ENCODE assay signal across 9 cellular contexts in the genomic region with DNA sequence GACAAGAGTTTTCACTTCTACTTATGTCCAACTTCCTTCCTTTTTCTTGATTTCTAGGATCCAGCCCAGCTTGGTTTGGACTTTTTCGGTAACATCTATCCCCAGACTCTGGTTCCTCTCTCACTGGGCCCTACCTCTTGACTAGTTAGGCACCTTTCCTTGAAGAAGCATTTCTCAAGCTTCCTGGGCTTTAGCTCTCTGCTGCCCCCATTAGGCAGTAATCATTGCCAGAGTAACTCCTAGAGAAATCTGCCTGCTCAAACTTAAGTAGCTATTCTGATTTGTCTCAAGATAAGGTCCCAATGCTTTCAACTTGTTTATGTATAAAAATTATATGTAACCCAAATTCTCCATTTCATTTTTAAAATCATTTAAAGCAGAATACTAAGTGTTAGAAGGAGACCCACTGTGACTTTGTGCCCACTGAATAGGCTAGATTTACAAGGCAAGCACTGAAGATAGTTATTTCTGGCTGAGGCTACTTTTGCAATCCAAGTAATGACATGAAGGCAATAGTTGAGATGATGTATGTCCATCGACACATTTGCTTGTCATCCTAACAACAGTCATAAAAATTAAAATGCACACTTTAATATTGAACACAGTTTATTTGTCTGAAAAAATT.
DNase-seq lines count a peak whose midpoint lies in the region; ATAC-seq, FAIRE-seq and TF ChIP-seq lines count a peak whose summit lies in the region.
"Had no signal": no experiment of that assay in that cellular context is flagged by ENCODE, and none has a peak within 500 bp of the region (broad histone marks: within the 10 kb centered on the region; RNA-seq: fewer than 3 reads in every experiment).

No MANE protein-coding gene starts in this region.

- DNase-seq in activated naive CD4-positive, alpha-beta T cell treated with anti-CD3 and anti-CD28 coated beads for 36 hours = peak; percentile 30
- DNase-seq in activated naive CD4-positive, alpha-beta T cell treated with anti-CD3 and anti-CD28 coated beads, Interleukin-2, amount 50 U/mL, for 16 hours = no peak
- peak; percentile 27 for DNase-seq in HK-2 (ENCODE audit: unreplicated experiment)
- DNase-seq in CD8-positive, alpha-beta memory T cell = no peak
- DNase-seq in gastrocnemius medialis = no peak

- H3K9me3 ChIP-seq in CD8-positive, alpha-beta memory T cell (ENCODE audit: low read length) = no peaks in the 10 kb centered on the region
- H3K9me3 ChIP-seq in gastrocnemius medialis = no peaks in the 10 kb centered on the region

- no peaks in the 10 kb centered on the region for H3K4me1 Mint-ChIP-seq in activated naive CD4-positive, alpha-beta T cell treated with anti-CD3 and anti-CD28 coated beads for 36 hours (ENCODE audit: low read depth)
- no peaks in the 10 kb centered on the region for H3K4me1 Mint-ChIP-seq in CD8-positive, alpha-beta memory T cell

- intact Hi-C loops in activated naive CD4-positive, alpha-beta T cell treated with anti-CD3 and anti-CD28 coated beads for 36 hours (cut with micrococcal nuclease) = no loop called here
- intact Hi-C loops in gastrocnemius medialis (cut with DNase I; ENCODE audit: low total_unique reads) = no loop called here

- in situ Hi-C loops in gastrocnemius medialis (cut with MboI; ENCODE audit: low sequenced_read_pairs in 4 of 4) = no loop called here

- H3K36me3 ChIP-seq in CD8-positive, alpha-beta memory T cell (ENCODE audit: insufficient read depth, low read length) = no peaks in the 10 kb centered on the region
- no peaks in the 10 kb centered on the region for H3K36me3 ChIP-seq in gastrocnemius medialis

- H3K27ac Mint-ChIP-seq in activated naive CD4-positive, alpha-beta T cell treated with anti-CD3 and anti-CD28 coated beads for 36 hours = no peak overlapping the region
- no peak overlapping the region for H3K27ac Mint-ChIP-seq in CD8-positive, alpha-beta memory T cell
- H3K27ac Mint-ChIP-seq: stimulated activated naive CD8-positive, alpha-beta T cell treated with anti-CD3 and anti-CD28 coated beads, Interleukin-15, Interleukin-2, amounts not matched to agents 100 ng/mL and 50 ng/mL, for 24 hours had no signal

- peak; percentile 41 for FAIRE-seq in islet of Langerhans (lab: Jason Lieb, UNC)

- no peak for TF ChIP-seq POLR2A in gastrocnemius medialis (IDR thresholded peaks at IDR 0.05)

- no peak for ATAC-seq in HG03097 (IDR thresholded peaks at IDR 0.05; ENCODE audit: low FRiP score, unreplicated experiment)
- no peak for ATAC-seq in gastrocnemius medialis

- TF ChIP-seq CTCF in VCaP (conservative IDR thresholded peaks at IDR 0.05) (peak; percentile 83), gastrocnemius medialis (IDR thresholded peaks at IDR 0.05 in 4 of 5, conservative IDR thresholded peaks at IDR 0.05 in 1 of 5) (peak in 1 of 5 experiments; percentile 35)

- no peaks in the 10 kb centered on the region for H3K36me3 Mint-ChIP-seq in activated naive CD4-positive, alpha-beta T cell treated with anti-CD3 and anti-CD28 coated beads for 36 hours (ENCODE audit: low read depth)
- H3K36me3 Mint-ChIP-seq in CD8-positive, alpha-beta memory T cell = no peaks in the 10 kb centered on the region

- H3K4me3 Mint-ChIP-seq in activated naive CD4-positive, alpha-beta T cell treated with anti-CD3 and anti-CD28 coated beads for 36 hours = no peak overlapping the region
- H3K4me3 Mint-ChIP-seq in CD8-positive, alpha-beta memory T cell = no peak overlapping the region
- H3K4me3 Mint-ChIP-seq: stimulated activated naive CD8-positive, alpha-beta T cell treated with anti-CD3 and anti-CD28 coated beads, Interleukin-15, Interleukin-2, amounts not matched to agents 100 ng/mL and 50 ng/mL, for 24 hours had no signal

- no peak overlapping the region for H3K4me3 ChIP-seq in CD8-positive, alpha-beta memory T cell (ENCODE audit: low read length)
- H3K4me3 ChIP-seq in gastrocnemius medialis = no peak overlapping the region

- peaks cover 7% of the 10 kb centered on the region for H3K27me3 Mint-ChIP-seq in activated naive CD4-positive, alpha-beta T cell treated with anti-CD3 and anti-CD28 coated beads for 36 hours (ENCODE audit: low read depth)
- H3K27me3 Mint-ChIP-seq in CD8-positive, alpha-beta memory T cell = no peaks in the 10 kb centered on the region

- H3K27me3 ChIP-seq in CD8-positive, alpha-beta memory T cell (ENCODE audit: insufficient read depth, low read length, poor library complexity, severe bottlenecking) = no peaks in the 10 kb centered on the region
- no peaks in the 10 kb centered on the region for H3K27me3 ChIP-seq in gastrocnemius medialis

- CTCF ChIA-PET in activated naive CD4-positive, alpha-beta T cell treated with anti-CD3 and anti-CD28 coated beads for 36 hours (lab: Charles Lee) = interaction anchor here (0.7 to 2.0 kb wide), 5 partner anchors 9 to 55 kb away, joined by 3 to 12 read pairs (median 5); no protein-coding TSS in a partner anchor
- CTCF ChIA-PET in CD8-positive, alpha-beta memory T cell (lab: Charles Lee) = interaction anchor here (1.5 kb wide), 1 partner anchor 13 kb away, joined by 3 read pairs; no protein-coding TSS in a partner anchor

- POLR2A ChIA-PET in CD8-positive, alpha-beta memory T cell (lab: Charles Lee) = no interaction called here

- H3K4me1 ChIP-seq in CD8-positive, alpha-beta memory T cell (ENCODE audit: insufficient read depth, low read length) = no peaks in the 10 kb centered on the region
- H3K4me1 ChIP-seq in gastrocnemius medialis = no peaks in the 10 kb centered on the region

- H3K27ac ChIP-seq in VCaP (no peak overlapping the region), gastrocnemius medialis (no peak overlapping the region)
- H3K27ac ChIP-seq in CD8-positive, alpha-beta memory T cell (ENCODE audit: low read depth, low read length) = no peak overlapping the region

- no peaks in the 10 kb centered on the region for H3K9me3 Mint-ChIP-seq in activated naive CD4-positive, alpha-beta T cell treated with anti-CD3 and anti-CD28 coated beads for 36 hours
- H3K9me3 Mint-ChIP-seq in CD8-positive, alpha-beta memory T cell = peaks cover 0 to 3% (median 0%) of the 10 kb centered on the region in 5 donors
- H3K9me3 Mint-ChIP-seq: stimulated activated naive CD8-positive, alpha-beta T cell treated with anti-CD3 and anti-CD28 coated beads, Interleukin-15, Interleukin-2, amounts not matched to agents 100 ng/mL and 50 ng/mL, for 24 hours had no signal

Comparison
In these comparisons a context has a peak if more than half of its experiments do, and no peak if none do; other contexts are left out.
1. DNase-seq: peak in activated naive CD4-positive, alpha-beta T cell treated with anti-CD3 and anti-CD28 coated beads for 36 hours (single experiment) and HK-2 (single experiment); none in activated naive CD4-positive, alpha-beta T cell treated with anti-CD3 and anti-CD28 coated beads, Interleukin-2, amount 50 U/mL, for 16 hours (single experiment), CD8-positive, alpha-beta memory T cell (0 of 5) and gastrocnemius medialis (0 of 2).